In the genomic region with DNA sequence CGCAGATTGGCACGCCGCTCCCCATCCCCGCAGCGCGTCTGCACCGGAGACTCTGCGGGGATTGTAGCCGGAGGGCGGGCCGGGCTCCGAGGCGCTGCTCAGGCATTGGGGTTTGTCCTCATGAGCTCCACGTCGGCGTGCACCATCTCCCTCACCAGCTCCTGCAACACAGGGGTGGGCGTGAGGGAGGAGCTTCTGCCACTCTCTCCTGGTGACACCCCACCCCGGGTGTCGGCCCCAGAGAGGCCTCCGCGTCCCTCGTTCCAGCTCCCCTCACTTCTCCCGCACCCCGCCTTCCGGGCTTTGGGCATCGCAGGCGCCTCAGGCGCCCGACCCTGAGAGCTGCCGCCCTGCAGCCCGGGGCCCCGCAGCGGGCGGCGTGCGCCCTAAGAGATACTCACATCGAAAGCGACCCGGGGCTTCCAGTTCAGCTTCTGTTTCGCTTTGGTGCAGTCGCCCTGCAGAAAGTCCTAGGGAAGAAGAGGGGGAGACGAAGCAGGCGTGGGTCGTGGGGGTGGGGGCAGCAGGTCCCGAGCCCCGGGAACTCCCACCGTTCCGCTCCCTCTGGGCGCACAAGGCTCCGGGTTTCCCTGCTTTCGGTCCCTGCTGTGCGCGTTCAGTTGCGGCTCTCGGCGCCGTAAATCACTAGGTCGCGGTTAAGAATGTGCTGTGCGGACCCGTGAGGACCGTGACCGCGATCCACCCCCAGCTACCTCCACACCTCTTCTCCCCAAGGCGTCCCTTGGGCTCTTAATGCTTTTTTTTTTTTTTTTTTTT, we compare ENCODE assay signal across 8 cellular contexts.
DNase-seq lines count a peak whose midpoint lies in the region; ATAC-seq lines count a peak whose summit lies in the region.

No MANE protein-coding gene starts in this region.

- ATAC-seq in GM21529 (IDR thresholded peaks at IDR 0.05; ENCODE audit: unreplicated experiment) = peak; percentile 71
- ATAC-seq in stimulated activated effector memory CD8-positive, alpha-beta T cell treated with anti-CD3 and anti-CD28 coated beads, Interleukin-12 subunit alpha, Interleukin-12 subunit beta, amount 100 ng/mL, for 72 hours = peak; percentile 76
- no peak for ATAC-seq in GM18517 (IDR thresholded peaks at IDR 0.05; ENCODE audit: unreplicated experiment)
- ATAC-seq in GM19397 (IDR thresholded peaks at IDR 0.05; ENCODE audit: unreplicated experiment) = no peak

- peak overlapping the region; percentile 27 for H3K4me3 Mint-ChIP-seq in activated naive CD8-positive, alpha-beta T cell
- peak overlapping the region; percentile 66 for H3K4me3 Mint-ChIP-seq in stimulated activated effector memory CD8-positive, alpha-beta T cell treated with anti-CD3 and anti-CD28 coated beads, Interleukin-12 subunit alpha, Interleukin-12 subunit beta, amount 100 ng/mL, for 72 hours

- peaks cover 17% of the 10 kb centered on the region for H3K4me1 Mint-ChIP-seq in activated naive CD8-positive, alpha-beta T cell (ENCODE audit: low read depth)
- peaks cover 10% of the 10 kb centered on the region for H3K4me1 Mint-ChIP-seq in stimulated activated effector memory CD8-positive, alpha-beta T cell treated with anti-CD3 and anti-CD28 coated beads, Interleukin-12 subunit alpha, Interleukin-12 subunit beta, amount 100 ng/mL, for 72 hours

- H3K4me3 ChIP-seq in iPS-11a (ENCODE audit: low read depth, low read length) = peak overlapping the region; percentile 17

- DNase-seq in stimulated activated effector memory CD8-positive, alpha-beta T cell treated with anti-CD3 and anti-CD28 coated beads, Interleukin-12 subunit alpha, Interleukin-12 subunit beta, amount 100 ng/mL, for 72 hours (ENCODE audit: low spot score in 2 of 2) = no peak
- DNase-seq in HPDE6-E6E7 (ENCODE audit: extremely low spot score) (no peak), NK-92 (lab: John Stamatoyannopoulos, UW; ENCODE audit: unreplicated experiment) (no peak)

- peaks cover 44% of the 10 kb centered on the region for H3K27me3 Mint-ChIP-seq in activated naive CD8-positive, alpha-beta T cell

- no peak overlapping the region for H3K27ac Mint-ChIP-seq in activated naive CD8-positive, alpha-beta T cell
- no peak overlapping the region for H3K27ac Mint-ChIP-seq in stimulated activated effector memory CD8-positive, alpha-beta T cell treated with anti-CD3 and anti-CD28 coated beads, Interleukin-12 subunit alpha, Interleukin-12 subunit beta, amount 100 ng/mL, for 72 hours

- H3K9me3 Mint-ChIP-seq in activated naive CD8-positive, alpha-beta T cell (ENCODE audit: low read depth) = no peaks in the 10 kb centered on the region
- H3K9me3 Mint-ChIP-seq in stimulated activated effector memory CD8-positive, alpha-beta T cell treated with anti-CD3 and anti-CD28 coated beads, Interleukin-12 subunit alpha, Interleukin-12 subunit beta, amount 100 ng/mL, for 72 hours = no peaks in the 10 kb centered on the region

- H3K36me3 Mint-ChIP-seq in activated naive CD8-positive, alpha-beta T cell = peaks cover 24% of the 10 kb centered on the region
- peaks cover 4% of the 10 kb centered on the region for H3K36me3 Mint-ChIP-seq in stimulated activated effector memory CD8-positive, alpha-beta T cell treated with anti-CD3 and anti-CD28 coated beads, Interleukin-12 subunit alpha, Interleukin-12 subunit beta, amount 100 ng/mL, for 72 hours

Comparison
In these comparisons a context has a peak if more than half of its experiments do, and no peak if none do; other contexts are left out.
1. ATAC-seq: peak in GM21529 (single experiment) and stimulated activated effector memory CD8-positive, alpha-beta T cell treated with anti-CD3 and anti-CD28 coated beads, Interleukin-12 subunit alpha, Interleukin-12 subunit beta, amount 100 ng/mL, for 72 hours (single experiment); none in GM18517 (single experiment) and GM19397 (single experiment).